ENCODE assay signal across 14 cellular contexts in the genomic region with DNA sequence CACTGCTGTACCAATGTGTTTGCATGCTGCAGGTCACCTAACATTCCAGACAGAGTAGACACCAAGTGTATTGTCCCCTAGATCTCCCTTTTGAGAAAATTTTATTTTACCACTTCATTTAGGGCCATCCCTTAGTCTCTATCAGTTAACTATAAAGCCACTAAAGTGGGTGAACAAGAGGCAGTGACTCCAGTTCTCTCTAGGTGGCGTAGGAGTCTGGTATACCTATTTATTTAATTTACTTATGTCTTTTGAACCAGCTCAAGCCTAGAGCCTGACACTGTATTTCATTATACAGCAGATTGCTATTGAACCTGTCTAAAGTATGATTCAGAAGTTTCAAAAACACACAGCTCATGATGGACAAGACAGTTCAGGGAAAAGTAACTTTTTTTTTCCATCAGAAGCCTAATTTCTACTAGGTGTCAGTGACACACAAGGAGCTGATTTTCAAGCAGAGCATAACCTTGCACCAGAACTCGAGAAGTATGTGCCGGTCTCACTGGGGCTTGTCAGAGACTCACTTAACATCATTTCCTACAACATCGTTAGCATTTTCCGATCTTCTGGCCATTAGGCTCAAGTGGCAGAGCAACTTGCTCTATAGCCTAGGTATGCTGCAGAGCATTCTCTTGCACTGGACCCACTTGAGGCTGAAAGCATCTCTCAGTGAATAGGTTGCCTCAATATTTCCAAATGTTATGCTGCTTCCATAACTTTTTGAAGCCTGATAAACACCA.
DNase-seq lines count a peak whose midpoint lies in the region; ATAC-seq and TF ChIP-seq lines count a peak whose summit lies in the region.
"Had no signal": no experiment of that assay in that cellular context is flagged by ENCODE, and none has a peak within 500 bp of the region (broad histone marks: within the 10 kb centered on the region; RNA-seq: fewer than 3 reads in every experiment).

No MANE protein-coding gene starts in this region.

- H3K27me3 ChIP-seq in MM.1S (replicated peaks; ENCODE audit: insufficient read depth, low read length) (no peaks in the 10 kb centered on the region), mammary epithelial cell (ENCODE audit: insufficient read depth, low read length) (no peaks in the 10 kb centered on the region)
- H3K27me3 ChIP-seq in naive thymus-derived CD4-positive, alpha-beta T cell (ENCODE audit: control insufficient read depth in 2 of 2, insufficient read depth in 2 of 2, low read length in 2 of 2): no peaks in the 10 kb centered on the region
- H3K27me3 ChIP-seq: brain microvascular endothelial cell, sigmoid colon had no signal

- ATAC-seq in GM18861 (IDR thresholded peaks at IDR 0.05; ENCODE audit: unreplicated experiment) (no peak), GM19324 (IDR thresholded peaks at IDR 0.05; ENCODE audit: low FRiP score, unreplicated experiment) (no peak)
- no peak for ATAC-seq in naive thymus-derived CD4-positive, alpha-beta T cell
- ATAC-seq: activated CD4-positive, CD25-positive, alpha-beta regulatory T cell treated with anti-CD3 and anti-CD28 coated beads, Interleukin-2, amount 50 U/mL, for 24 hours had no signal

- H3K9me3 Mint-ChIP-seq in progenitor cell of endocrine pancreas (ENCODE audit: low read depth): no peaks in the 10 kb centered on the region
- H3K9me3 Mint-ChIP-seq in naive thymus-derived CD4-positive, alpha-beta T cell: peaks cover 0 to 11% (median 0%) of the 10 kb centered on the region in 11 donors

- H3K79me2 ChIP-seq in MM.1S (ENCODE audit: low read length) (no peaks in the 10 kb centered on the region), mammary epithelial cell (ENCODE audit: insufficient read depth, low read length) (no peaks in the 10 kb centered on the region)

- no peaks in the 10 kb centered on the region for H3K4me1 Mint-ChIP-seq in progenitor cell of endocrine pancreas (ENCODE audit: low read depth)
- H3K4me1 Mint-ChIP-seq in naive thymus-derived CD4-positive, alpha-beta T cell: no peaks in the 10 kb centered on the region

- peak; percentile 0 to 4 for DNase-seq in NCI-H526 (lab: John Stamatoyannopoulos, UW)
- DNase-seq in NCI-H526 treated with DMSO at 0.1 percent for 48 hours (lab: John Stamatoyannopoulos, UW): no peak
- peak; percentile 12 for DNase-seq in MM.1S
- no peak for DNase-seq in mammary epithelial cell
- DNase-seq in progenitor cell of endocrine pancreas (ENCODE audit: low spot score, unreplicated experiment): no peak
- DNase-seq in naive thymus-derived CD4-positive, alpha-beta T cell: no peak
- DNase-seq: brain microvascular endothelial cell, NCI-H2081, SHP77 treated with DMSO at 0.1 percent for 48 hours, sigmoid colon had no signal

- H3K9me2 ChIP-seq in MM.1S (replicated peaks; ENCODE audit: insufficient read depth, low read length): no peaks in the 10 kb centered on the region

- no peaks in the 10 kb centered on the region for H4K20me1 ChIP-seq in MM.1S (ENCODE audit: insufficient read depth, low read length)
- H4K20me1 ChIP-seq in mammary epithelial cell (ENCODE audit: insufficient read depth, low read length): no peaks in the 10 kb centered on the region

- WGBS in mammary epithelial cell (ENCODE audit: low coverage, missing lambda C conversion rate): 61% methylated on average over 5 of the region's 5 CpGs

- no peaks in the 10 kb centered on the region for H3K27me3 Mint-ChIP-seq in progenitor cell of endocrine pancreas
- no peaks in the 10 kb centered on the region for H3K27me3 Mint-ChIP-seq in naive thymus-derived CD4-positive, alpha-beta T cell

- H3K27ac ChIP-seq in MM.1S (ENCODE audit: low read length) (no peak overlapping the region), mammary epithelial cell (ENCODE audit: insufficient read depth, low read depth, low read length) (no peak overlapping the region)
- H3K27ac ChIP-seq in naive thymus-derived CD4-positive, alpha-beta T cell (ENCODE audit: low read depth, low read length): no peak overlapping the region
- H3K27ac ChIP-seq: brain microvascular endothelial cell, epithelial cell of prostate, sigmoid colon had no signal

- H3K4me3 ChIP-seq in MM.1S (ENCODE audit: low read length) (no peak overlapping the region), mammary epithelial cell (replicated peaks in 1 of 3; ENCODE audit: insufficient read depth in 1 of 3, low read depth in 2 of 3, low read length in 3 of 3) (no peak overlapping the region)
- no peak overlapping the region for H3K4me3 ChIP-seq in naive thymus-derived CD4-positive, alpha-beta T cell (ENCODE audit: low read length)
- H3K4me3 ChIP-seq: sigmoid colon had no signal

- no peaks in the 10 kb centered on the region for H3K36me3 Mint-ChIP-seq in progenitor cell of endocrine pancreas (ENCODE audit: insufficient read depth)
- H3K36me3 Mint-ChIP-seq in naive thymus-derived CD4-positive, alpha-beta T cell: no peaks in the 10 kb centered on the region

- H2AFZ ChIP-seq in MM.1S (ENCODE audit: low read length) (no peak overlapping the region), mammary epithelial cell (ENCODE audit: low read depth, low read length) (no peak overlapping the region)

- H3K36me3 ChIP-seq in MM.1S (replicated peaks; ENCODE audit: insufficient read depth, low read length) (no peaks in the 10 kb centered on the region), mammary epithelial cell (ENCODE audit: insufficient read depth, low read length) (no peaks in the 10 kb centered on the region)
- no peaks in the 10 kb centered on the region for H3K36me3 ChIP-seq in naive thymus-derived CD4-positive, alpha-beta T cell (ENCODE audit: control insufficient read depth in 2 of 3, insufficient read depth in 3 of 3, low read length in 3 of 3)
- H3K36me3 ChIP-seq: brain microvascular endothelial cell, sigmoid colon had no signal

- H3K4me1 ChIP-seq in MM.1S (ENCODE audit: low read length) (no peaks in the 10 kb centered on the region), mammary epithelial cell (ENCODE audit: insufficient read depth, low read length) (no peaks in the 10 kb centered on the region)
- no peaks in the 10 kb centered on the region for H3K4me1 ChIP-seq in naive thymus-derived CD4-positive, alpha-beta T cell (ENCODE audit: control insufficient read depth in 2 of 2, insufficient read depth in 2 of 2, low read length in 2 of 2)
- H3K4me1 ChIP-seq: sigmoid colon had no signal

- H3K4me2 ChIP-seq in MM.1S (ENCODE audit: low read depth, low read length) (no peak overlapping the region), mammary epithelial cell (ENCODE audit: insufficient read depth, low read depth, low read length) (no peak overlapping the region)

- dilution Hi-C loops in mammary epithelial cell (cut with HindIII; ENCODE audit: low sequenced_read_pairs): no loop called here

- intact Hi-C loops in mammary epithelial cell (cut with micrococcal nuclease): loop anchor here (5.0 to 10.0 kb wide), 2 partner anchors 225 to 753 kb away; no protein-coding TSS in a partner anchor
- intact Hi-C loops in naive thymus-derived CD4-positive, alpha-beta T cell (cut with micrococcal nuclease): no loop called here

- H3K9ac ChIP-seq in MM.1S (ENCODE audit: low read length) (no peak overlapping the region), mammary epithelial cell (ENCODE audit: insufficient read depth, low read length) (no peak overlapping the region)

- no peak overlapping the region for H3K4me3 Mint-ChIP-seq in progenitor cell of endocrine pancreas (ENCODE audit: low read depth)
- no peak overlapping the region for H3K4me3 Mint-ChIP-seq in naive thymus-derived CD4-positive, alpha-beta T cell

- TF ChIP-seq CTCF in MM.1S (IDR thresholded peaks at IDR 0.05; ENCODE audit: low read length) (peak; percentile 27; the same call in 1 of the 2 replicates), mammary epithelial cell (conservative IDR thresholded peaks at IDR 0.05 in 1 of 2, IDR thresholded peaks at IDR 0.05 in 1 of 2; ENCODE audit: extremely low read depth in 1 of 2, insufficient read depth in 1 of 2, low read depth in 1 of 2, low read length in 2 of 2) (peak; percentile 20 to 57), progenitor cell of endocrine pancreas (IDR thresholded peaks at IDR 0.05; ENCODE audit: unreplicated experiment) (peak; percentile 49)

- POLR2A ChIA-PET in naive thymus-derived CD4-positive, alpha-beta T cell (lab: Charles Lee): no interaction called here

- no TSS peak for BruUV-seq in mammary epithelial cell (replicated peaks; lab: Mats Ljungman, UMichigan)

- no peaks in the 10 kb centered on the region for H3F3A ChIP-seq in MM.1S (ENCODE audit: insufficient read depth, low read length)

- H3K9me3 ChIP-seq in MM.1S (replicated peaks; ENCODE audit: insufficient read depth, low read length) (no peaks in the 10 kb centered on the region), mammary epithelial cell (replicated peaks; ENCODE audit: insufficient read depth, low read length) (no peaks in the 10 kb centered on the region)
- H3K9me3 ChIP-seq in naive thymus-derived CD4-positive, alpha-beta T cell (ENCODE audit: control insufficient read depth in 2 of 3, low read length in 3 of 3): peaks cover 0 to 3% (median 0%) of the 10 kb centered on the region in 3 experiments
- H3K9me3 ChIP-seq: sigmoid colon had no signal

- no peak overlapping the region for H3K27ac Mint-ChIP-seq in progenitor cell of endocrine pancreas
- no peak overlapping the region for H3K27ac Mint-ChIP-seq in naive thymus-derived CD4-positive, alpha-beta T cell

- CTCF ChIA-PET in mammary epithelial cell (lab: Charles Lee; ENCODE audit: low non-redundant PET): no interaction called here
- CTCF ChIA-PET in naive thymus-derived CD4-positive, alpha-beta T cell (lab: Charles Lee): no interaction called here

- in situ Hi-C loops in mammary epithelial cell (cut with MboI; ENCODE audit: low sequenced_read_pairs in 2 of 2): no loop called here

Comparison
In these comparisons a context has a peak if more than half of its experiments do, and no peak if none do; other contexts are left out.
1. DNase-seq: peak in NCI-H526 (2 of 2) and MM.1S (single experiment); none in NCI-H526 treated with DMSO at 0.1 percent for 48 hours (single experiment), mammary epithelial cell (single experiment), progenitor cell of endocrine pancreas (single experiment) and naive thymus-derived CD4-positive, alpha-beta T cell (0 of 9).
2. Peak in every context shown above with its lines, with median percentiles within 50 percentile points of each other: CTCF ChIP-seq.